ENCODE assay signal across 12 cellular contexts in genomic region chr14:92973798-92974372, GRCh38. TPM values are rescaled to one million over a fixed set of nuclear protein-coding genes. Genes with fewer than 3 reads are reported as not detected.
A peak's percentile ranks its signal among the peaks of the same experiment; 100 is the strongest.
DNase-seq lines count a peak whose midpoint lies in the region; ATAC-seq and TF ChIP-seq lines count a peak whose summit lies in the region.
"Had no signal": no experiment of that assay in that cellular context is flagged by ENCODE, and none has a peak within 500 bp of the region (broad histone marks: within the 10 kb centered on the region; RNA-seq: fewer than 3 reads in every experiment).

No MANE protein-coding gene starts in this region.

- H3K27ac Mint-ChIP-seq in chondrocyte (ENCODE audit: unreplicated experiment) (no peak overlapping the region), T-cell (no peak overlapping the region)
- H3K27ac Mint-ChIP-seq: activated naive CD8-positive, alpha-beta T cell had no signal

- H3K36me3 Mint-ChIP-seq in chondrocyte (ENCODE audit: low read depth) (peaks cover 10% of the 10 kb centered on the region), T-cell (peaks cover 54% of the 10 kb centered on the region)

- H3K4me1 ChIP-seq in HEK293 (ENCODE audit: control insufficient read depth, insufficient read depth, low read length) (no peaks in the 10 kb centered on the region), hepatocyte (ENCODE audit: insufficient read depth) (peaks cover 7% of the 10 kb centered on the region), subcutaneous abdominal adipose tissue (ENCODE audit: control insufficient read depth in 5 of 5, insufficient read depth in 5 of 5, low read length in 5 of 5) (peaks cover 1 to 30% (median 19%) of the 10 kb centered on the region in 5 donors)

- WGBS in hepatocyte (ENCODE audit: low lambda C conversion rate, missing lambda C conversion rate) = 78% methylated on average over 9 of the region's 9 CpGs

- H3K4me2 ChIP-seq in hepatocyte = no peak overlapping the region

- H3K9me3 ChIP-seq in HEK293 (ENCODE audit: control insufficient read depth, insufficient read depth, low read depth, low read length) = no peaks in the 10 kb centered on the region
- H3K9me3 ChIP-seq in hepatocyte (ENCODE audit: low read depth) = no peaks in the 10 kb centered on the region
- H3K9me3 ChIP-seq in subcutaneous abdominal adipose tissue (ENCODE audit: control insufficient read depth in 5 of 5, low read length in 5 of 5) = peaks cover 0 to 27% (median 16%) of the 10 kb centered on the region in 5 donors

- H3K9me2 ChIP-seq in hepatocyte (replicated peaks; ENCODE audit: insufficient read depth) = no peaks in the 10 kb centered on the region

- no peaks in the 10 kb centered on the region for H4K20me1 ChIP-seq in hepatocyte (ENCODE audit: insufficient read depth, poor library complexity, severe bottlenecking)

- H3K9me3 Mint-ChIP-seq in chondrocyte (ENCODE audit: low read depth) = peaks cover 10% of the 10 kb centered on the region
- peaks cover 14 to 28% (median 16%) of the 10 kb centered on the region in 3 donors for H3K9me3 Mint-ChIP-seq in T-cell

- H3K4me3 Mint-ChIP-seq in chondrocyte (ENCODE audit: unreplicated experiment) (no peak overlapping the region), T-cell (no peak overlapping the region)
- H3K4me3 Mint-ChIP-seq: activated naive CD8-positive, alpha-beta T cell; CD14-positive monocyte had no signal

- H3K4me1 Mint-ChIP-seq in chondrocyte (ENCODE audit: low read depth) (peaks cover 5% of the 10 kb centered on the region), T-cell (peaks cover 0 to 5% (median 2%) of the 10 kb centered on the region in 3 donors)

- H3K36me3 ChIP-seq in HEK293 (ENCODE audit: control insufficient read depth in 2 of 2, insufficient read depth in 1 of 2, low read length in 2 of 2) = peaks cover 0 to 12% of the 10 kb centered on the region in 2 experiments; a peak in 1 of 3 replicates
- no peaks in the 10 kb centered on the region for H3K36me3 ChIP-seq in hepatocyte (replicated peaks; ENCODE audit: insufficient read depth, low read depth)
- H3K36me3 ChIP-seq in subcutaneous abdominal adipose tissue (ENCODE audit: control insufficient read depth in 5 of 5, insufficient read depth in 5 of 5, low read length in 5 of 5) = peaks cover 0 to 23% (median 10%) of the 10 kb centered on the region in 5 donors

- no peak overlapping the region for H3K4me3 ChIP-seq in HEK293 (ENCODE audit: low read depth, low read length)
- H3K4me3 ChIP-seq in hepatocyte = no peak overlapping the region
- no peak overlapping the region for H3K4me3 ChIP-seq in subcutaneous abdominal adipose tissue (ENCODE audit: low read depth in 1 of 5, low read length in 5 of 5)

- no peaks in the 10 kb centered on the region for H3K27me3 ChIP-seq in hepatocyte
- no peaks in the 10 kb centered on the region for H3K27me3 ChIP-seq in subcutaneous abdominal adipose tissue (ENCODE audit: control insufficient read depth in 5 of 5, insufficient read depth in 4 of 5, low read length in 5 of 5)

- DNase-seq in chondrocyte (ENCODE audit: low spot score) (peak; percentile 83), hepatocyte (ENCODE audit: low spot score) (peak; percentile 49), DMS79 treated with DMSO at 0.1 percent for 48 hours (lab: John Stamatoyannopoulos, UW) (no peak), pons (ENCODE audit: low spot score) (no peak), T-cell (no peak)
- no peak for DNase-seq in activated CD4-positive, alpha-beta T cell treated with anti-CD3 and anti-CD28 coated beads for 48 hours
- DNase-seq: cortex of kidney, GF-D8 had no signal

- peaks cover 6% of the 10 kb centered on the region for H3K79me2 ChIP-seq in hepatocyte

- no peak for ATAC-seq in T-cell (replicated peaks in 1 of 4)

- CTCF ChIA-PET in HEK293 (lab: Yijun Ruan, JAX) = interaction anchor here (0.6 to 1.6 kb wide), 6 partner anchors 12 to 167 kb away, joined by 3 to 5 read pairs (median 3); no protein-coding TSS in a partner anchor
- CTCF ChIA-PET in T-cell (lab: Charles Lee) = no interaction called here

- H3K27me3 Mint-ChIP-seq in chondrocyte (ENCODE audit: low read depth) = no peaks in the 10 kb centered on the region
- no peaks in the 10 kb centered on the region for H3K27me3 Mint-ChIP-seq in T-cell
- H3K27me3 Mint-ChIP-seq: activated naive CD8-positive, alpha-beta T cell had no signal

- H2AFZ ChIP-seq in hepatocyte = no peak overlapping the region

- TF ChIP-seq CTCF in HEK293 (tag by site-specific recombination; IDR thresholded peaks at IDR 0.05) (no peak), chondrocyte (IDR thresholded peaks at IDR 0.05) (no peak), hepatocyte (IDR thresholded peaks at IDR 0.05; ENCODE audit: poor library complexity) (no peak)

- H3K9ac ChIP-seq in subcutaneous abdominal adipose tissue (ENCODE audit: low read length in 5 of 5) = no peak overlapping the region

- H3K27ac ChIP-seq in HEK293 (ENCODE audit: extremely low read depth, low read depth, low read length) (no peak overlapping the region), hepatocyte (peak overlapping the region; percentile 66), subcutaneous abdominal adipose tissue (ENCODE audit: low read depth, low read length) (peak overlapping the region; percentile 82)

- POLR2A ChIA-PET in HEK293 (lab: Yijun Ruan, JAX) (no interaction called here), T-cell (lab: Charles Lee) (no interaction called here)

TF ChIP-seq in HEK293, 187 proteins besides CTCF, POLR2A, EP300 and RAD21:
- TF ChIP-seq ZNF560 (tag by site-specific recombination; IDR thresholded peaks at IDR 0.05; ENCODE audit: borderline replicate concordance) (no peak), ATF2 (tag by site-specific recombination; IDR thresholded peaks at IDR 0.05; ENCODE audit: low read depth) (peak; percentile 56), GLIS2 (tag by site-specific recombination; IDR thresholded peaks at IDR 0.05) (peak; percentile 22; the same call in 1 of the 2 replicates), ZNF274 (IDR thresholded peaks at IDR 0.05; ENCODE audit: low read length) (no peak), ZNF274 (tag by site-specific recombination; IDR thresholded peaks at IDR 0.05; ENCODE audit: borderline replicate concordance) (no peak), ZBTB48 (tag by site-specific recombination; IDR thresholded peaks at IDR 0.05) (peak; percentile 46; the same call in 1 of the 2 replicates), ZNF623 (tag by site-specific recombination; IDR thresholded peaks at IDR 0.05) (no peak), GLIS1 (tag by site-specific recombination; IDR thresholded peaks at IDR 0.05) (peak; percentile 30; the same call in 1 of the 2 replicates), MEIS1 (CRISPR knock-in tag; IDR thresholded peaks at IDR 0.05; ENCODE audit: borderline replicate concordance) (no peak), ZIC2 (tag by site-specific recombination; IDR thresholded peaks at IDR 0.05) (0 out of 2 replicates have a peak, but pooled peaks have one; percentile 17), ZNF692 (tag by site-specific recombination; IDR thresholded peaks at IDR 0.05) (0 out of 2 replicates have a peak, but pooled peaks have one; percentile 44), ZFHX2 (tag by site-specific recombination; conservative IDR thresholded peaks at IDR 0.05) (peak; percentile 4; the same call in 1 of the 2 replicates)

RNA-seq across cellular contexts. Expression of gene CHGA, which starts 50.9 kb away (rescaled TPM):
- not detected in 3 replicates for total RNA-seq in chondrocyte
- 48.2 and 61.3 TPM in 2 replicates for total RNA-seq in hepatocyte
- polyA plus RNA-seq in hepatocyte = 40.5 and 86.5 TPM in 2 replicates
- under 1 TPM in 1 of 5 donors, not detected in 4; 0.18 TPM for total RNA-seq in T-cell
- polyA plus RNA-seq: CD14-positive monocyte had no signal

Comparison
In these comparisons a context has a peak if more than half of its experiments do, and no peak if none do; other contexts are left out.
1. DNase-seq: peak in chondrocyte (single experiment) and hepatocyte (single experiment); none in activated CD4-positive, alpha-beta T cell treated with anti-CD3 and anti-CD28 coated beads for 48 hours (single experiment), DMS79 treated with DMSO at 0.1 percent for 48 hours (single experiment), pons (single experiment) and T-cell (0 of 34).
2. RNA of gene CHGA, which starts 50.9 kb away (total RNA-seq): 48.2 to 61.3 TPM in hepatocyte; 0.18 TPM in T-cell and not detected in chondrocyte; every median in the first group is over 10 times any median in the second.